8 cellular contexts compared by ENCODE assay signal in the genomic region with DNA sequence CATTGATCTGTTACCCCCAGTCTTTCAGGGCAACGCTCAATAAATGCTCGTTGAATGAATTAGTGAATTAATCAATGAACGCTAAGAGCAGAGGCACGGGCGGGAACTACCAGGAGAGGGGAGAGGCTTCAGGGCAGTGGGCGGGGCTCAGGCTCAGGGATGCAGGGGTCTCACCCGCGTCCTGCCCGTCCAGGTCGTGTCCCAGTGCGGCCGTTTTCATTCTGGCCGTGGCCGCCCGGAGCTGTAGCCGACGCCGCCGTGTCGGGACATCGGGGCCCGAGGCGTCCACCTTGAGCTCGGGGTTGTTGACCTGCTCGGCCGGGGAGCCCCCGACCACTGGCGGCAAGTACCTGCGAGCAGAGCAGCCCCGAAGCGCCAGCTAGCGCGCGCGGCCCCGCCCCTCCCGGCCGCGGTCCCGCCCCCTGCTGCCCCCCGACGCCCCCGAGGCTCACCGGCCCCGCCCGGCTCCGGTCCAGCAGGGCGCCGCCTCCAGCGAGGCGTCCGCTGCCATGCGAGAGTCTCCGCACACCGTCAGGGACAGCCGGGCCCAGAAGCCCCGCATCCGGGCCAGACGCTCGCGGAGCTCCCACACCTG. TPM values are rescaled to one million over a fixed set of nuclear protein-coding genes. Genes with fewer than 3 reads are reported as not detected.
DNase-seq lines count a peak whose midpoint lies in the region; ATAC-seq and TF ChIP-seq lines count a peak whose summit lies in the region.
"Had no signal": no experiment of that assay in that cellular context is flagged by ENCODE, and none has a peak within 500 bp of the region (broad histone marks: within the 10 kb centered on the region; RNA-seq: fewer than 3 reads in every experiment).

No MANE protein-coding gene starts in this region.

- no peaks in the 10 kb centered on the region for H3K79me2 ChIP-seq in hepatocyte

- 6% methylated on average over 24 of the region's 61 CpGs for WGBS in hepatocyte (ENCODE audit: low lambda C conversion rate, missing lambda C conversion rate)

- no peaks in the 10 kb centered on the region for H4K20me1 ChIP-seq in hepatocyte (ENCODE audit: insufficient read depth, poor library complexity, severe bottlenecking)

- H3K9me3 ChIP-seq in hepatocyte (ENCODE audit: low read depth) (no peaks in the 10 kb centered on the region), upper lobe of right lung (no peaks in the 10 kb centered on the region)

- H3K27ac ChIP-seq in hepatocyte (no peak overlapping the region), upper lobe of right lung (no peak overlapping the region)

- H3K36me3 ChIP-seq in hepatocyte (replicated peaks; ENCODE audit: insufficient read depth, low read depth) (no peaks in the 10 kb centered on the region), upper lobe of right lung (no peaks in the 10 kb centered on the region)

- TF ChIP-seq CTCF in hepatocyte (IDR thresholded peaks at IDR 0.05; ENCODE audit: poor library complexity): no peak
- TF ChIP-seq CTCF in upper lobe of right lung (IDR thresholded peaks at IDR 0.05): no peak

- intact Hi-C loops in upper lobe of right lung (cut with DNase I): no loop called here

- H3K4me2 ChIP-seq in hepatocyte: peak overlapping the region; percentile 93

- H2AFZ ChIP-seq in hepatocyte: peak overlapping the region; percentile 52

- H3K4me1 ChIP-seq in hepatocyte (ENCODE audit: insufficient read depth) (peaks cover 20% of the 10 kb centered on the region), upper lobe of right lung (peaks cover 7% of the 10 kb centered on the region)

- peaks cover 18% of the 10 kb centered on the region for H3K27me3 ChIP-seq in hepatocyte
- H3K27me3 ChIP-seq in upper lobe of right lung: peaks cover 15% of the 10 kb centered on the region

- H3K4me3 ChIP-seq in hepatocyte (peak overlapping the region; percentile 33), upper lobe of right lung (peak overlapping the region; percentile 36)

- H3K9me2 ChIP-seq in hepatocyte (replicated peaks; ENCODE audit: insufficient read depth): no peaks in the 10 kb centered on the region

- peak; percentile 30 for DNase-seq in activated naive CD4-positive, alpha-beta T cell treated with Interleukin-2 at 50 U/mL for 16 hours
- no peak for DNase-seq in activated naive CD4-positive, alpha-beta T cell (lab: John Stamatoyannopoulos, UW)
- peak; percentile 53 for DNase-seq in hepatocyte (ENCODE audit: low spot score)
- DNase-seq in upper lobe of right lung: peak; percentile 67
- no peak for DNase-seq in kidney tubule cell (ENCODE audit: low spot score)
- DNase-seq: DMS153 had no signal

- ATAC-seq in upper lobe of right lung: peak; percentile 32
- ATAC-seq in GM21528 (IDR thresholded peaks at IDR 0.05; ENCODE audit: low FRiP score, unreplicated experiment): no peak

RNA-seq across cellular contexts. Expression of gene GAL3ST4, which starts 2.8 kb away (rescaled TPM):
- total RNA-seq in hepatocyte (0.73 and 2.6 TPM in 2 replicates), upper lobe of right lung (4.4 TPM)
- polyA plus RNA-seq in hepatocyte: 3.3 and 4.3 TPM in 2 replicates

RNA-seq across cellular contexts. Expression of gene GPC2, which starts 6.0 kb away (rescaled TPM):
- total RNA-seq in hepatocyte (2.0 and 5.3 TPM in 2 replicates), upper lobe of right lung (0.49 TPM)
- 3.2 and 4.1 TPM in 2 replicates for polyA plus RNA-seq in hepatocyte

RNA-seq across cellular contexts. Expression of gene STAG3, which starts 6.5 kb away (rescaled TPM):
- total RNA-seq in hepatocyte: 0.20 and 1.0 TPM in 2 replicates
- polyA plus RNA-seq in hepatocyte: 3.4 and 4.8 TPM in 2 replicates
- total RNA-seq in upper lobe of right lung: 2.3 TPM
- total RNA-seq: myocyte had no signal

RNA-seq across cellular contexts. Expression of gene TRAPPC14, which starts 12.7 kb away (rescaled TPM):
- total RNA-seq in hepatocyte (7.7 and 14.7 TPM in 2 replicates), upper lobe of right lung (19.7 TPM)
- polyA plus RNA-seq in hepatocyte: 18.5 and 22.3 TPM in 2 replicates

RNA-seq across cellular contexts. Expression of gene LAMTOR4, which starts 22.5 kb away (rescaled TPM):
- total RNA-seq in hepatocyte (80.1 and 90.5 TPM in 2 replicates), upper lobe of right lung (105 TPM)
- polyA plus RNA-seq in hepatocyte: 198 and 228 TPM in 2 replicates

Comparison
In these comparisons a context has a peak if more than half of its experiments do, and no peak if none do; other contexts are left out.
1. DNase-seq: peak in activated naive CD4-positive, alpha-beta T cell treated with Interleukin-2 at 50 U/mL for 16 hours (single experiment), hepatocyte (single experiment) and upper lobe of right lung (single experiment); none in activated naive CD4-positive, alpha-beta T cell (0 of 4) and kidney tubule cell (single experiment).